In the genomic region with DNA sequence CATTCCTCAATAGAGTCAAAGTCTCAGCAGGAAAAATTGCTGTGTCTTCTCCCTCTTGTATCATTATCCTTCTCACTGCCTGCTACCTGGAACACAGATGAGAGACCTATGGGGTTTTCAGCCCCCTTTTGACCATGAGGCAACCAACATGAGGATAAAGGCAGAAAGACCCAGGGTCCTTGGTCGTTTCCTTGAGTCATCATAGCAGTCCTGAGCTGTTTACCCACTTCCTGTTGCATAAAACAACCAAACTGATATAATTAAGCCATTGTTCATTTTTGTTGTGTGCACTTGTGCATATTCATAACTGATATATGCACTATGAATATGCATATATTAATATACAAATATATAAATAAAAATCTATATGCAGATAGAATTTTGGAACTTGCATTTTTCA, we compare ENCODE assay signal across 1 cellular context.
TF ChIP-seq lines count a peak whose summit lies in the region.

No MANE protein-coding gene starts in this region.

TF ChIP-seq in GM12878, 131 proteins besides CTCF, POLR2A, EP300 and RAD21 (continued from another document):
- TF ChIP-seq ATF2 (IDR thresholded peaks at IDR 0.05; ENCODE audit: low read length) (no peak), GATAD2B (conservative IDR thresholded peaks at IDR 0.05; ENCODE audit: low read depth) (no peak), CEBPB (IDR thresholded peaks at IDR 0.05; ENCODE audit: borderline replicate concordance in 1 of 2, low read depth in 2 of 2, low read length in 2 of 2) (no peak), CHD1 (IDR thresholded peaks at IDR 0.05; ENCODE audit: low read depth, low read length) (no peak), HDGF (IDR thresholded peaks at IDR 0.05) (no peak), MTA2 (IDR thresholded peaks at IDR 0.05; ENCODE audit: low read depth) (no peak), SUZ12 (IDR thresholded peaks at IDR 0.05; ENCODE audit: unreplicated experiment) (no peak), NFIC (IDR thresholded peaks at IDR 0.05; ENCODE audit: low read depth, low read length) (no peak), ESRRA (IDR thresholded peaks at IDR 0.05; ENCODE audit: low read length) (no peak), NR2F1 (conservative IDR thresholded peaks at IDR 0.05) (no peak), STAT3 (IDR thresholded peaks at IDR 0.05; ENCODE audit: low read depth, low read length) (no peak)
- TF ChIP-seq, protein P1, sequence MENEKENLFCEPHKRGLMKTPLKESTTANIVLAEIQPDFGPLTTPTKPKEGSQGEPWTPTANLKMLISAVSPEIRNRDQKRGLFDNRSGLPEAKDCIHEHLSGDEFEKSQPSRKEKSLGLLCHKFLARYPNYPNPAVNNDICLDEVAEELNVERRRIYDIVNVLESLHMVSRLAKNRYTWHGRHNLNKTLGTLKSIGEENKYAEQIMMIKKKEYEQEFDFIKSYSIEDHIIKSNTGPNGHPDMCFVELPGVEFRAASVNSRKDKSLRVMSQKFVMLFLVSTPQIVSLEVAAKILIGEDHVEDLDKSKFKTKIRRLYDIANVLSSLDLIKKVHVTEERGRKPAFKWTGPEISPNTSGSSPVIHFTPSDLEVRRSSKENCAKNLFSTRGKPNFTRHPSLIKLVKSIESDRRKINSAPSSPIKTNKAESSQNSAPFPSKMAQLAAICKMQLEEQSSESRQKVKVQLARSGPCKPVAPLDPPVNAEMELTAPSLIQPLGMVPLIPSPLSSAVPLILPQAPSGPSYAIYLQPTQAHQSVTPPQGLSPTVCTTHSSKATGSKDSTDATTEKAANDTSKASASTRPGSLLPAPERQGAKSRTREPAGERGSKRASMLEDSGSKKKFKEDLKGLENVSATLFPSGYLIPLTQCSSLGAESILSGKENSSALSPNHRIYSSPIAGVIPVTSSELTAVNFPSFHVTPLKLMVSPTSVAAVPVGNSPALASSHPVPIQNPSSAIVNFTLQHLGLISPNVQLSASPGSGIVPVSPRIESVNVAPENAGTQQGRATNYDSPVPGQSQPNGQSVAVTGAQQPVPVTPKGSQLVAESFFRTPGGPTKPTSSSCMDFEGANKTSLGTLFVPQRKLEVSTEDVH (IDR thresholded peaks at IDR 0.05; ENCODE audit: low read depth, partially characterized antibody) = no peak
